8 cellular contexts compared by ENCODE assay signal in genomic region chr19:3359850-3360493, GRCh38. TPM values are rescaled to one million over a fixed set of nuclear protein-coding genes. Genes with fewer than 3 reads are reported as not detected.
DNase-seq lines count a peak whose midpoint lies in the region; ATAC-seq and TF ChIP-seq lines count a peak whose summit lies in the region.

No MANE protein-coding gene starts in this region.

- H3K27ac ChIP-seq in DND-41 (ENCODE audit: low read length) (peak overlapping the region; percentile 70), parathyroid adenoma (peak overlapping the region; percentile 91)

- no peaks in the 10 kb centered on the region for H3K9me3 Mint-ChIP-seq in activated CD4-positive, alpha-beta memory T cell treated with anti-CD3 and anti-CD28 coated beads for 36 hours

- peaks cover 27% of the 10 kb centered on the region for H3K4me1 Mint-ChIP-seq in activated CD4-positive, alpha-beta memory T cell treated with anti-CD3 and anti-CD28 coated beads for 36 hours (ENCODE audit: low read depth)

- H4K20me1 ChIP-seq in DND-41 (ENCODE audit: insufficient read depth, low read length), result peaks cover 30% of the 10 kb centered on the region

- no peaks in the 10 kb centered on the region for H3K36me3 Mint-ChIP-seq in activated CD4-positive, alpha-beta memory T cell treated with anti-CD3 and anti-CD28 coated beads for 36 hours

- H3K9ac ChIP-seq in DND-41 (ENCODE audit: low read depth, low read length) (peak overlapping the region; percentile 95), parathyroid adenoma (peak overlapping the region; percentile 93)

- H2AFZ ChIP-seq in DND-41 (ENCODE audit: low read depth, low read length), result peak overlapping the region; percentile 75
- H2AFZ ChIP-seq in parathyroid adenoma, result peak overlapping the region; percentile 82

- H3K4me1 ChIP-seq in DND-41 (ENCODE audit: insufficient read depth, low read length) (peaks cover 38% of the 10 kb centered on the region), parathyroid adenoma (peaks cover 5% of the 10 kb centered on the region)

- in situ Hi-C loops in G401 (cut with HindIII; ENCODE audit: low sequenced_read_pairs), result no loop called here

- intact Hi-C loops in activated CD4-positive, alpha-beta memory T cell treated with anti-CD3 and anti-CD28 coated beads for 36 hours (cut with micrococcal nuclease), result loop anchor here (2.0 kb wide), 1 partner anchor 69 kb away; no protein-coding TSS in a partner anchor

- POLR2A ChIA-PET in activated CD4-positive, alpha-beta memory T cell treated with anti-CD3 and anti-CD28 coated beads for 36 hours (lab: Charles Lee), result no interaction called here

- peak overlapping the region; percentile 66 to 95; a peak in 3 of 4 replicates for H3K4me3 ChIP-seq in DND-41 (ENCODE audit: low read depth in 1 of 2, low read length in 2 of 2)
- peak overlapping the region; percentile 69 for H3K4me3 ChIP-seq in fibroblast of pulmonary artery (replicated peaks; ENCODE audit: low read depth, low read length)
- peak overlapping the region; percentile 76 for H3K4me3 ChIP-seq in parathyroid adenoma (ENCODE audit: low read depth, low read length)

- H3K4me2 ChIP-seq in DND-41 (ENCODE audit: insufficient read depth, low read length) (peak overlapping the region; percentile 100), parathyroid adenoma (ENCODE audit: low read length) (peak overlapping the region; percentile 97)

- H3K36me3 ChIP-seq in DND-41 (ENCODE audit: insufficient read depth, low read length) (no peaks in the 10 kb centered on the region), parathyroid adenoma (ENCODE audit: control insufficient read depth, insufficient read depth, low read length) (no peaks in the 10 kb centered on the region)

- peaks cover 10% of the 10 kb centered on the region for H3K27me3 ChIP-seq in DND-41 (ENCODE audit: insufficient read depth, low read length, poor library complexity)
- no peaks in the 10 kb centered on the region for H3K27me3 ChIP-seq in parathyroid adenoma (ENCODE audit: control insufficient read depth, insufficient read depth, low read length)

- peak overlapping the region; percentile 85 for H3K4me3 Mint-ChIP-seq in activated CD4-positive, alpha-beta memory T cell treated with anti-CD3 and anti-CD28 coated beads for 36 hours

- CTCF ChIA-PET in activated CD4-positive, alpha-beta memory T cell treated with anti-CD3 and anti-CD28 coated beads for 36 hours (lab: Charles Lee), result no interaction called here

- DNase-seq in DND-41, result peak; percentile 51
- no peak for DNase-seq in activated CD4-positive, alpha-beta memory T cell treated with anti-CD3 and anti-CD28 coated beads for 36 hours
- no peak for DNase-seq in fibroblast of pulmonary artery (ENCODE audit: low read depth)
- no peak for DNase-seq in NCI-H1930 (lab: John Stamatoyannopoulos, UW)
- DNase-seq in central memory CD4-positive, alpha-beta T cell, result no peak
- no peak for DNase-seq in G401 (ENCODE audit: low spot score)

- H3K27me3 Mint-ChIP-seq in activated CD4-positive, alpha-beta memory T cell treated with anti-CD3 and anti-CD28 coated beads for 36 hours, result peaks cover 2% of the 10 kb centered on the region

- H3K27ac Mint-ChIP-seq in activated CD4-positive, alpha-beta memory T cell treated with anti-CD3 and anti-CD28 coated beads for 36 hours, result peak overlapping the region; percentile 85

- TF ChIP-seq CTCF in DND-41 (IDR thresholded peaks at IDR 0.05; ENCODE audit: borderline replicate concordance, extremely low read depth, low read length, poor library complexity, severe bottlenecking), result no peak
- TF ChIP-seq CTCF in fibroblast of pulmonary artery (IDR thresholded peaks at IDR 0.05; ENCODE audit: low read length, missing control alignments), result no peak
- TF ChIP-seq CTCF in parathyroid adenoma (IDR thresholded peaks at IDR 0.05), result no peak

- peak; percentile 36 for ATAC-seq in DND-41 (ENCODE audit: insufficient read depth, low read depth)
- peak; percentile 28 for ATAC-seq in HG02759 (IDR thresholded peaks at IDR 0.05; ENCODE audit: unreplicated experiment)

- H3K9me3 ChIP-seq in DND-41 (ENCODE audit: insufficient read depth, low read length, severe bottlenecking), result no peaks in the 10 kb centered on the region
- H3K9me3 ChIP-seq in parathyroid adenoma (ENCODE audit: control insufficient read depth, low read length), result no peaks in the 10 kb centered on the region

- H3K79me2 ChIP-seq in DND-41 (ENCODE audit: insufficient read depth, low read length) (peaks cover 44% of the 10 kb centered on the region), parathyroid adenoma (peaks cover 4% of the 10 kb centered on the region)

RNA-seq across cellular contexts. Expression of gene NFIC, which starts 6.4 kb away (rescaled TPM):
- 10 to 100 TPM; 19.7 to 19.9 TPM for total RNA-seq in activated CD4-positive, alpha-beta memory T cell treated with anti-CD3 and anti-CD28 coated beads for 36 hours
- total RNA-seq in G401 (2014; rRNA removed; shearing (Covaris generic)), result 3.2 and 8.9 TPM in 2 replicates
